In the genomic region with DNA sequence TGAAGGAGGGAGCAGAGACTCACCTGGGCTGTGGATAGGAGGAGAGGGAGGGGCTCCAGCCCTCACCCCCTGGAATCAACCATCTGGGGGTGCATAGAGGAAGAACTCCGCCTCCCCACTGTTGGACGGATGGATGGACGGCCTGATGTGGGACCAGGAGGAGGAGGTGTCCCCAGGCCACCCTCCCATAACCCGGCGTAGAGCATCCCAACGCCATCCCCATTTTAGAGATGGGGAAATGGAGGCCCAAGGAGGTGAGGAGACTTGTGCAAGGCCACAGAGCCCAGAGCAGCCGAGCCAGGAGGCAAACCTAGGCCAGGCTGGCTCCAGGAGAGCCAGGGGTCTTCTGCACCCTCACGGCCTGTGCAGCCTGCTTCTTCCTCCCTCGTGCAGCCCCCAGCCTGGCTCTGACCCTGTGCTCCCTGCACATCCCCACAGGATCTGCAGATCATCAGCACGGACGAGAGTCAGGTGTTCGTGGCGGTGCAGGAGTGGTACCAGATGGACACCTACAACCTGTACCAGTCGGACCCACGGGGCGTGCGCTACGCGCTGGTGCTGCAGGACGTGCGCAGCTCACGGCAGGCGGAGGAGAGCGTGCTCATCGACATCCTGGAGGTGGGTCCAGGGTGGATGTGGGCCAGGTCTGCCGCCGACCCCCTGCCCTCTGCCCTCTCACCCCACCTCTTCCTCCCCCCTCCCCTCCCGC, we compare ENCODE assay signal across 21 cellular contexts.
"Had no signal": no experiment of that assay in that cellular context is flagged by ENCODE, and none has a peak within 500 bp of the region (broad histone marks: within the 10 kb centered on the region; RNA-seq: fewer than 3 reads in every experiment).

No MANE protein-coding gene starts in this region.

- H3K36me3 ChIP-seq: esophagus squamous epithelium, gastroesophageal sphincter, pancreas had no signal

- H3K9me3 Mint-ChIP-seq: dendritic cell treated with granulocyte-macrophage colony-stimulating factor and Interleukin-4, amounts not matched to agents 40 ng/mL and 50 ng/mL, for 4 days; effector memory CD8-positive, alpha-beta T cell; stimulated activated effector memory CD8-positive, alpha-beta T cell treated with anti-CD3 and anti-CD28 coated beads, Interleukin-12 subunit alpha, Interleukin-12 subunit beta, amount 100 ng/mL, for 72 hours had no signal

- H3K9me3 ChIP-seq: esophagus squamous epithelium, mucosa of descending colon, pancreas, testis had no signal

- H3K4me1 ChIP-seq: esophagus squamous epithelium, pancreas had no signal

- H3K27me3 Mint-ChIP-seq: stimulated activated naive CD8-positive, alpha-beta T cell treated with anti-CD3 and anti-CD28 coated beads, Interleukin-15, Interleukin-2, amounts not matched to agents 100 ng/mL and 50 ng/mL, for 24 hours had no signal

- H3K4me3 Mint-ChIP-seq: dendritic cell treated with granulocyte-macrophage colony-stimulating factor and Interleukin-4, amounts not matched to agents 40 ng/mL and 50 ng/mL, for 4 days; effector memory CD8-positive, alpha-beta T cell; stimulated activated effector memory CD8-positive, alpha-beta T cell treated with anti-CD3 and anti-CD28 coated beads, Interleukin-12 subunit alpha, Interleukin-12 subunit beta, amount 100 ng/mL, for 72 hours; stimulated activated naive CD8-positive, alpha-beta T cell treated with anti-CD3 and anti-CD28 coated beads, Interleukin-15, Interleukin-2, amounts not matched to agents 100 ng/mL and 50 ng/mL, for 24 hours had no signal

- H3K4me3 ChIP-seq: esophagus squamous epithelium, gastroesophageal sphincter, mucosa of descending colon, pancreas, testis, tibial nerve had no signal

- ATAC-seq: effector memory CD8-positive, alpha-beta T cell; gastroesophageal sphincter; left colon; mucosa of descending colon; naive thymus-derived CD8-positive, alpha-beta T cell; pancreas; stimulated activated effector memory CD8-positive, alpha-beta T cell treated with anti-CD3 and anti-CD28 coated beads, Interleukin-12 subunit alpha, Interleukin-12 subunit beta, amount 100 ng/mL, for 72 hours had no signal

- DNase-seq: effector memory CD8-positive, alpha-beta T cell; esophagus squamous epithelium; foreskin fibroblast; kidney; left colon; mammary epithelial cell; naive thymus-derived CD8-positive, alpha-beta T cell; nucleus accumbens; right cardiac atrium; small intestine; stimulated activated CD4-positive, alpha-beta T cell treated with anti-CD3 and anti-CD28 coated beads, Interleukin-4, amount 100 ng/mL, for 1 hour; stimulated activated CD8-positive, alpha-beta memory T cell treated with anti-CD3 and anti-CD28 coated beads, Interleukin-4, amount 100 ng/mL, for 48 hours; testis had no signal

- H3K36me3 Mint-ChIP-seq: stimulated activated effector memory CD8-positive, alpha-beta T cell treated with anti-CD3 and anti-CD28 coated beads, Interleukin-12 subunit alpha, Interleukin-12 subunit beta, amount 100 ng/mL, for 72 hours had no signal

- H3K27ac Mint-ChIP-seq: progenitor cell of endocrine pancreas; stimulated activated naive CD8-positive, alpha-beta T cell treated with anti-CD3 and anti-CD28 coated beads, Interleukin-15, Interleukin-2, amounts not matched to agents 100 ng/mL and 50 ng/mL, for 24 hours had no signal

- H3K27ac ChIP-seq: esophagus squamous epithelium, gastroesophageal sphincter, pancreas, testis had no signal

- H3K27me3 ChIP-seq: gastroesophageal sphincter, testis, tibial nerve had no signal
